Comparison of ENCODE assay signal across 11 cellular contexts in the genomic region with DNA sequence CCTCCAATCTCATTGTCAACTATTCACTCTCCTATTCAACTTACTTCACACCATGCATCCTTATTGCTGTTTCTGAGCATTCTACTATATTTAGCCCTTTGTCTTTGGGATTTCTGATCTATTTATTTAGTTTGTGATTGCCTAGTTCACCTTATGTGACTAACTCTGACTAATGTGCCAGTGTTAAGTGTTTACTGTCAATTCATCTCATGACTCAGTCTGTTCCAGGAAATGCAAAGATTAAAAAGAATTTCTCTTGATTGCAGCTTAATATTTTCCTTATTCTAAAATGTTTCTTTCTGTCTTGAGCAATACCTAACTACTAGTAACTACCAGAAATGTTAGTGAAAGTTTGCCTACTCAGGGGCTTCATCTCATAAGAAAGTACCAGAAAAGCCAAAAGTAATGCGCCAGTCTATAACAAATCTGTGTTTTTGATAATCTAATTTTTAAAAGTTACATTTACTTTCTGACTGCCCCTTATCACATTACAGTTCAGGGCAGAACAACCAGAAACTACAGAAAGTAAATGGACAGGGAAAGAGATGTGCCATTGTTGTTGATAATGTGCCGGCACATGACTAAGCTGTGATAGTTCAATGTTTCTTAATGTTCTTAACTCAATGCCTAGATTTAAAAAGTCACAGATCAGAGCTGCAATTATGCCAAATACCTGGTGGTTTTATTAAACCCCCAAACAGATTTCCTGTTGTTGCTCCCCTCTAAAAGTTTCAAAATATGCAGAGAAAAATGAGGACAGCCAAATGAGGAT.
DNase-seq lines count a peak whose midpoint lies in the region; TF ChIP-seq lines count a peak whose summit lies in the region.
"Had no signal": no experiment of that assay in that cellular context is flagged by ENCODE, and none has a peak within 500 bp of the region (broad histone marks: within the 10 kb centered on the region; RNA-seq: fewer than 3 reads in every experiment).

No MANE protein-coding gene starts in this region.

- no peak overlapping the region for H2BK5ac ChIP-seq in mesendoderm (ENCODE audit: low read length)

- H3K56ac ChIP-seq in mesendoderm (ENCODE audit: low read length) = no peak overlapping the region

- H2BK120ac ChIP-seq in mesendoderm (ENCODE audit: low read depth, low read length) = no peak overlapping the region

- no peak overlapping the region for H2AK5ac ChIP-seq in mesendoderm (ENCODE audit: low read length)

- in situ Hi-C loops in ACHN (cut with HindIII; ENCODE audit: low pct_ligation_motif_present, low pct_unique_long_range_greater_than_20kb, low sequenced_read_pairs) (no loop called here), astrocyte of the spinal cord (cut with HindIII; ENCODE audit: low sequenced_read_pairs) (no loop called here)

- peak; percentile 33 for DNase-seq in ACHN
- peak; percentile 93 for DNase-seq in HCEC 1CT
- DNase-seq in astrocyte of the spinal cord (ENCODE audit: low read depth, low spot score) = peak; percentile 57
- DNase-seq in kidney tubule cell (ENCODE audit: low spot score) = peak; percentile 89
- no peak for DNase-seq in NCI-H146 treated with DMSO at 0.1 percent for 48 hours (lab: John Stamatoyannopoulos, UW; ENCODE audit: unreplicated experiment)
- no peak for DNase-seq in COLO668 (lab: John Stamatoyannopoulos, UW; ENCODE audit: unreplicated experiment)
- no peak for DNase-seq in mesendoderm
- no peak for DNase-seq in putamen (ENCODE audit: low spot score)
- DNase-seq: Caco-2, NCI-H2081 treated with DMSO at 0.1 percent for 48 hours, posterior cingulate gyrus had no signal

- no peak for TF ChIP-seq CTCF in astrocyte of the spinal cord (IDR thresholded peaks at IDR 0.05; ENCODE audit: low read depth, low read length)

- H3K4me3 ChIP-seq in astrocyte of the spinal cord (ENCODE audit: low read depth, low read length) (no peak overlapping the region), mesendoderm (ENCODE audit: low read length) (no peak overlapping the region)

- H3K23ac ChIP-seq in mesendoderm (ENCODE audit: low read length) = no peak overlapping the region

- H3K27me3 ChIP-seq in mesendoderm (ENCODE audit: insufficient read depth, low read length, poor library complexity) = no peaks in the 10 kb centered on the region

- no peaks in the 10 kb centered on the region for H3K36me3 ChIP-seq in mesendoderm (ENCODE audit: control insufficient read depth, insufficient read depth, low read length)

- H3K4me1 ChIP-seq in mesendoderm (ENCODE audit: control insufficient read depth, low read depth, low read length) = no peaks in the 10 kb centered on the region
- H3K4me1 ChIP-seq: Caco-2 had no signal

- no peaks in the 10 kb centered on the region for H3K79me1 ChIP-seq in mesendoderm (ENCODE audit: low read length)

- no CpG with 5 or more reads among the region's 2 CpGs for WGBS in mesendoderm (ENCODE audit: extremely low coverage, insufficient coverage, low lambda C conversion rate)

- H4K8ac ChIP-seq in mesendoderm (ENCODE audit: low read depth, low read length) = no peak overlapping the region

- H3K27ac ChIP-seq in mesendoderm (ENCODE audit: low read depth, low read length) = no peak overlapping the region

- H3K4me2 ChIP-seq in mesendoderm (ENCODE audit: low read length) = no peak overlapping the region

- H2BK15ac ChIP-seq in mesendoderm (replicated peaks; ENCODE audit: low read depth) = no peak overlapping the region

- H3K18ac ChIP-seq in mesendoderm (ENCODE audit: low read length) = no peak overlapping the region

- no peak overlapping the region for H3K4ac ChIP-seq in mesendoderm (ENCODE audit: low read depth, low read length)

- H4K5ac ChIP-seq in mesendoderm (ENCODE audit: low read length) = no peak overlapping the region

- no peak overlapping the region for H3K9ac ChIP-seq in mesendoderm (ENCODE audit: low read length)

- no peaks in the 10 kb centered on the region for H3K79me2 ChIP-seq in mesendoderm (ENCODE audit: control insufficient read depth, insufficient read depth, low read length)

Comparison
In these comparisons a context has a peak if more than half of its experiments do, and no peak if none do; other contexts are left out.
1. DNase-seq: peak in ACHN (single experiment), HCEC 1CT (single experiment), astrocyte of the spinal cord (single experiment) and kidney tubule cell (single experiment); none in NCI-H146 treated with DMSO at 0.1 percent for 48 hours (single experiment), COLO668 (single experiment), mesendoderm (single experiment) and putamen (single experiment).